Comparison of ENCODE assay signal across 1 cellular context in genomic region chr18:3604626-3605408, GRCh38.
TF ChIP-seq lines count a peak whose summit lies in the region.

No MANE protein-coding gene starts in this region.

TF ChIP-seq in HepG2, 621 proteins besides CTCF, POLR2A, EP300 and RAD21 (continued from another document and continues in another):
- no peak for TF ChIP-seq ZIK1 (CRISPR knock-in tag; IDR thresholded peaks at IDR 0.05; ENCODE audit: borderline replicate concordance, low read depth)
- TF ChIP-seq ZNF292 (CRISPR knock-in tag; IDR thresholded peaks at IDR 0.05; ENCODE audit: borderline replicate concordance, low read depth) = peak; percentile 61; the same call in 1 of the 2 replicates
- no peak for TF ChIP-seq CENPBD1 (CRISPR knock-in tag; IDR thresholded peaks at IDR 0.05; ENCODE audit: borderline replicate concordance, low read depth)
- TF ChIP-seq PHF8 (CRISPR knock-in tag; IDR thresholded peaks at IDR 0.05) = no peak
- no peak; the same call in 1 of the 2 replicates for TF ChIP-seq TFDP1 (CRISPR knock-in tag; IDR thresholded peaks at IDR 0.05; ENCODE audit: borderline replicate concordance)
- TF ChIP-seq KDM6A (CRISPR knock-in tag; IDR thresholded peaks at IDR 0.05; ENCODE audit: low read depth) = peak; percentile 21; the same call in 1 of the 2 replicates
- TF ChIP-seq ATF6 (CRISPR knock-in tag; conservative IDR thresholded peaks at IDR 0.05) = no peak
- no peak for TF ChIP-seq HMGXB4 (CRISPR knock-in tag; IDR thresholded peaks at IDR 0.05; ENCODE audit: borderline replicate concordance in 1 of 2, low read depth in 1 of 2)
- TF ChIP-seq ZHX1 (CRISPR knock-in tag; IDR thresholded peaks at IDR 0.05; ENCODE audit: low read depth) = no peak
- TF ChIP-seq RARA (CRISPR knock-in tag; IDR thresholded peaks at IDR 0.05) = peak; percentile 76
- TF ChIP-seq TOPORS (CRISPR knock-in tag; IDR thresholded peaks at IDR 0.05) = no peak
- 0 out of 2 replicates have a peak, but pooled peaks have one; percentile 30 for TF ChIP-seq PRDM10 (CRISPR knock-in tag; IDR thresholded peaks at IDR 0.05; ENCODE audit: low read depth)
- TF ChIP-seq RFX1 (IDR thresholded peaks at IDR 0.05) = no peak
- TF ChIP-seq HNF1B (CRISPR knock-in tag; IDR thresholded peaks at IDR 0.05) = 0 out of 2 replicates have a peak, but pooled peaks have one; percentile 37
- no peak for TF ChIP-seq ZBTB7B (CRISPR knock-in tag; IDR thresholded peaks at IDR 0.05)
- no peak for TF ChIP-seq ZBTB3 (CRISPR knock-in tag; IDR thresholded peaks at IDR 0.05; ENCODE audit: borderline replicate concordance, low read depth)
- TF ChIP-seq KLF12 (CRISPR knock-in tag; IDR thresholded peaks at IDR 0.05; ENCODE audit: borderline replicate concordance) = no peak
- no peak for TF ChIP-seq PREB (CRISPR knock-in tag; IDR thresholded peaks at IDR 0.05)
- no peak for TF ChIP-seq RORA (CRISPR knock-in tag; IDR thresholded peaks at IDR 0.05)
- no peak for TF ChIP-seq ZBTB1 (CRISPR knock-in tag; IDR thresholded peaks at IDR 0.05; ENCODE audit: borderline replicate concordance)
- no peak for TF ChIP-seq FOXJ3 (CRISPR knock-in tag; IDR thresholded peaks at IDR 0.05; ENCODE audit: borderline replicate concordance)
- no peak for TF ChIP-seq ZBTB25 (CRISPR knock-in tag; IDR thresholded peaks at IDR 0.05)
- TF ChIP-seq NPAS2 (CRISPR knock-in tag; IDR thresholded peaks at IDR 0.05; ENCODE audit: borderline replicate concordance) = no peak
- TF ChIP-seq HNRNPUL1 (IDR thresholded peaks at IDR 0.05; ENCODE audit: low read depth, low read length) = no peak
- no peak for TF ChIP-seq IRX3 (CRISPR knock-in tag; IDR thresholded peaks at IDR 0.05; ENCODE audit: borderline replicate concordance, low read depth)
- TF ChIP-seq ZNF253 (CRISPR knock-in tag; IDR thresholded peaks at IDR 0.05; ENCODE audit: borderline replicate concordance) = no peak
- TF ChIP-seq MXD1 (CRISPR knock-in tag; IDR thresholded peaks at IDR 0.05) = no peak
- 0 out of 2 replicates have a peak, but pooled peaks have one; percentile 22 for TF ChIP-seq DRAP1 (CRISPR knock-in tag; IDR thresholded peaks at IDR 0.05)
- no peak for TF ChIP-seq HHEX (CRISPR knock-in tag; IDR thresholded peaks at IDR 0.05)
- no peak for TF ChIP-seq ZNF256 (CRISPR knock-in tag; conservative IDR thresholded peaks at IDR 0.05)
- TF ChIP-seq CBX2 (IDR thresholded peaks at IDR 0.05; ENCODE audit: low read depth, low read length) = no peak
- TF ChIP-seq CBX2 (CRISPR knock-in tag; IDR thresholded peaks at IDR 0.05; ENCODE audit: low read depth) = no peak
- no peak for TF ChIP-seq CBFB (CRISPR knock-in tag; IDR thresholded peaks at IDR 0.05)
- TF ChIP-seq GMEB1 (CRISPR knock-in tag; IDR thresholded peaks at IDR 0.05; ENCODE audit: borderline replicate concordance) = no peak
- TF ChIP-seq ZMYM4 (CRISPR knock-in tag; IDR thresholded peaks at IDR 0.05) = no peak
- TF ChIP-seq ZNF121 (CRISPR knock-in tag; IDR thresholded peaks at IDR 0.05) = no peak
- no peak for TF ChIP-seq SCMH1 (CRISPR knock-in tag; IDR thresholded peaks at IDR 0.05; ENCODE audit: borderline replicate concordance)
- no peak for TF ChIP-seq PHF5A (CRISPR knock-in tag; IDR thresholded peaks at IDR 0.05; ENCODE audit: low read depth, unreplicated experiment)
- TF ChIP-seq MBNL3 (CRISPR knock-in tag; conservative IDR thresholded peaks at IDR 0.05) = no peak
- TF ChIP-seq ZNF446 (CRISPR knock-in tag; IDR thresholded peaks at IDR 0.05) = no peak
- TF ChIP-seq ZNF136 (CRISPR knock-in tag; IDR thresholded peaks at IDR 0.05; ENCODE audit: low read depth) = no peak
- no peak for TF ChIP-seq SPEN (CRISPR knock-in tag; IDR thresholded peaks at IDR 0.05; ENCODE audit: low read depth)
- no peak for TF ChIP-seq ISX (CRISPR knock-in tag; conservative IDR thresholded peaks at IDR 0.05)
- TF ChIP-seq PLRG1 (conservative IDR thresholded peaks at IDR 0.05) = no peak
- TF ChIP-seq CENPT (CRISPR knock-in tag; IDR thresholded peaks at IDR 0.05; ENCODE audit: low read depth) = no peak
- no peak for TF ChIP-seq PHB2 (IDR thresholded peaks at IDR 0.05; ENCODE audit: partially characterized antibody)
